ENCODE assay signal across 8 cellular contexts in genomic region chr1:85109475-85109874, GRCh38.
A peak's percentile ranks its signal among the peaks of the same experiment; 100 is the strongest.
DNase-seq lines count a peak whose midpoint lies in the region; ATAC-seq and TF ChIP-seq lines count a peak whose summit lies in the region.

No MANE protein-coding gene starts in this region.

- H3K27ac ChIP-seq in Panc1 (ENCODE audit: low read length), result no peak overlapping the region
- no peak overlapping the region for H3K27ac ChIP-seq in left ventricle myocardium inferior (replicated peaks)
- no peak overlapping the region for H3K27ac ChIP-seq in sigmoid colon

- in situ Hi-C loops in Panc1 (cut with HindIII; ENCODE audit: low pct_unique_long_range_greater_than_20kb, low sequenced_read_pairs), result no loop called here

- H3K4me3 ChIP-seq in Panc1 (ENCODE audit: low read depth in 2 of 2, low read length in 2 of 2) (no peak overlapping the region), adipocyte (ENCODE audit: low read length) (no peak overlapping the region), left ventricle myocardium inferior (no peak overlapping the region), sigmoid colon (no peak overlapping the region)

- intact Hi-C loops in Panc1 (cut with micrococcal nuclease; ENCODE audit: unreplicated experiment) (loop anchor here (1.0 kb wide), 2 partner anchors 145 to 150 kb away; partner anchors contain the start of gene C1orf52), left ventricle myocardium inferior (cut with micrococcal nuclease) (loop anchor here (5.0 kb wide), 1 partner anchor 143 kb away; no protein-coding TSS in a partner anchor), sigmoid colon (cut with DNase I) (loop anchor here (1.0 kb wide), 2 partner anchors 145 to 150 kb away; partner anchors contain the start of gene C1orf52)

- peak; percentile 100 for TF ChIP-seq CTCF in Panc1 (IDR thresholded peaks at IDR 0.05)
- peak; percentile 83 for TF ChIP-seq CTCF in left ventricle myocardium inferior (IDR thresholded peaks at IDR 0.05; ENCODE audit: borderline replicate concordance)
- peak; percentile 87 to 90 (median 89) for TF ChIP-seq CTCF in sigmoid colon (IDR thresholded peaks at IDR 0.05)

- no peak for TF ChIP-seq POLR2A in sigmoid colon (IDR thresholded peaks at IDR 0.05)

- CTCF ChIA-PET in Panc1 (lab: Charles Lee), result interaction anchor here (0.6 to 3.4 kb wide), 10 partner anchors 15 to 180 kb away, joined by 3 to 32 read pairs (median 6); partner anchors contain the start of gene C1orf52

- H3K4me1 ChIP-seq in Panc1 (ENCODE audit: control insufficient read depth, insufficient read depth, low read length), result no peaks in the 10 kb centered on the region
- no peaks in the 10 kb centered on the region for H3K4me1 ChIP-seq in adipocyte (ENCODE audit: control insufficient read depth, insufficient read depth, low read length)
- no peaks in the 10 kb centered on the region for H3K4me1 ChIP-seq in left ventricle myocardium inferior
- no peaks in the 10 kb centered on the region for H3K4me1 ChIP-seq in sigmoid colon

- H3K36me3 ChIP-seq in Panc1 (ENCODE audit: control insufficient read depth, insufficient read depth, low read length) (no peaks in the 10 kb centered on the region), adipocyte (ENCODE audit: control insufficient read depth, insufficient read depth, low read length, severe bottlenecking) (peaks cover 3% of the 10 kb centered on the region), left ventricle myocardium inferior (no peaks in the 10 kb centered on the region), sigmoid colon (no peaks in the 10 kb centered on the region)

- peak; percentile 96 for TF ChIP-seq RAD21 in Ishikawa (IDR thresholded peaks at IDR 0.05; ENCODE audit: low read depth)

- BruUV-seq in Panc1 (replicated peaks; lab: Mats Ljungman, UMichigan), result no TSS peak

- H3K9ac ChIP-seq in adipocyte (ENCODE audit: low read length), result no peak overlapping the region

- ATAC-seq in GM19328 (IDR thresholded peaks at IDR 0.05; ENCODE audit: unreplicated experiment) (peak; percentile 79), Panc1 (peak; percentile 100), GM19455 (IDR thresholded peaks at IDR 0.05; ENCODE audit: unreplicated experiment) (no peak)

- no peak for TF ChIP-seq EP300 in Ishikawa (IDR thresholded peaks at IDR 0.05; ENCODE audit: borderline replicate concordance)
- TF ChIP-seq EP300 in sigmoid colon (IDR thresholded peaks at IDR 0.05), result no peak

- H3K27me3 ChIP-seq in Panc1 (ENCODE audit: control insufficient read depth, insufficient read depth, low read length), result peaks cover 5% of the 10 kb centered on the region; the same call in 1 of the 2 replicates
- H3K27me3 ChIP-seq in adipocyte (replicated peaks; ENCODE audit: control insufficient read depth, insufficient read depth, low read length), result no peaks in the 10 kb centered on the region
- H3K27me3 ChIP-seq in left ventricle myocardium inferior (ENCODE audit: low read depth), result no peaks in the 10 kb centered on the region
- H3K27me3 ChIP-seq in sigmoid colon, result no peaks in the 10 kb centered on the region

- POLR2A ChIA-PET in Panc1 (lab: Charles Lee), result interaction anchor here (0.6 kb wide), 1 partner anchor 682 kb away, joined by 3 read pairs; no protein-coding TSS in a partner anchor

- DNase-seq in COLO829 (ENCODE audit: low spot score) (peak; percentile 63), Panc1 (ENCODE audit: low read depth, low spot score) (peak; percentile 60), adipocyte (ENCODE audit: low read depth) (peak; percentile 88), left ventricle myocardium inferior (peak; percentile 26), sigmoid colon (peak; percentile 87)

- H3K9me3 ChIP-seq in Panc1 (ENCODE audit: control insufficient read depth, insufficient read depth, low read depth, low read length) (no peaks in the 10 kb centered on the region), adipocyte (ENCODE audit: control insufficient read depth, low read length) (no peaks in the 10 kb centered on the region), left ventricle myocardium inferior (replicated peaks) (no peaks in the 10 kb centered on the region), sigmoid colon (no peaks in the 10 kb centered on the region)

TF ChIP-seq in Ishikawa, 13 proteins besides CTCF, POLR2A, EP300 and RAD21:
- no peak for TF ChIP-seq TCF12 (IDR thresholded peaks at IDR 0.05; ENCODE audit: low read depth)
- TF ChIP-seq, protein P1, sequence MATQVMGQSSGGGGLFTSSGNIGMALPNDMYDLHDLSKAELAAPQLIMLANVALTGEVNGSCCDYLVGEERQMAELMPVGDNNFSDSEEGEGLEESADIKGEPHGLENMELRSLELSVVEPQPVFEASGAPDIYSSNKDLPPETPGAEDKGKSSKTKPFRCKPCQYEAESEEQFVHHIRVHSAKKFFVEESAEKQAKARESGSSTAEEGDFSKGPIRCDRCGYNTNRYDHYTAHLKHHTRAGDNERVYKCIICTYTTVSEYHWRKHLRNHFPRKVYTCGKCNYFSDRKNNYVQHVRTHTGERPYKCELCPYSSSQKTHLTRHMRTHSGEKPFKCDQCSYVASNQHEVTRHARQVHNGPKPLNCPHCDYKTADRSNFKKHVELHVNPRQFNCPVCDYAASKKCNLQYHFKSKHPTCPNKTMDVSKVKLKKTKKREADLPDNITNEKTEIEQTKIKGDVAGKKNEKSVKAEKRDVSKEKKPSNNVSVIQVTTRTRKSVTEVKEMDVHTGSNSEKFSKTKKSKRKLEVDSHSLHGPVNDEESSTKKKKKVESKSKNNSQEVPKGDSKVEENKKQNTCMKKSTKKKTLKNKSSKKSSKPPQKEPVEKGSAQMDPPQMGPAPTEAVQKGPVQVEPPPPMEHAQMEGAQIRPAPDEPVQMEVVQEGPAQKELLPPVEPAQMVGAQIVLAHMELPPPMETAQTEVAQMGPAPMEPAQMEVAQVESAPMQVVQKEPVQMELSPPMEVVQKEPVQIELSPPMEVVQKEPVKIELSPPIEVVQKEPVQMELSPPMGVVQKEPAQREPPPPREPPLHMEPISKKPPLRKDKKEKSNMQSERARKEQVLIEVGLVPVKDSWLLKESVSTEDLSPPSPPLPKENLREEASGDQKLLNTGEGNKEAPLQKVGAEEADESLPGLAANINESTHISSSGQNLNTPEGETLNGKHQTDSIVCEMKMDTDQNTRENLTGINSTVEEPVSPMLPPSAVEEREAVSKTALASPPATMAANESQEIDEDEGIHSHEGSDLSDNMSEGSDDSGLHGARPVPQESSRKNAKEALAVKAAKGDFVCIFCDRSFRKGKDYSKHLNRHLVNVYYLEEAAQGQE (IDR thresholded peaks at IDR 0.05; ENCODE audit: low read depth), result no peak
- no peak for TF ChIP-seq ZBTB7A (IDR thresholded peaks at IDR 0.05; ENCODE audit: low read depth)

Comparison
In these comparisons a context has a peak if more than half of its experiments do, and no peak if none do; other contexts are left out.
1. DNase-seq: peak in every context shown above with its lines; median percentile 88 in adipocyte; 87 in sigmoid colon; 63 in COLO829; 60 in Panc1; 26 in left ventricle myocardium inferior.